Comparison of ENCODE assay signal across 8 cellular contexts in the genomic region with DNA sequence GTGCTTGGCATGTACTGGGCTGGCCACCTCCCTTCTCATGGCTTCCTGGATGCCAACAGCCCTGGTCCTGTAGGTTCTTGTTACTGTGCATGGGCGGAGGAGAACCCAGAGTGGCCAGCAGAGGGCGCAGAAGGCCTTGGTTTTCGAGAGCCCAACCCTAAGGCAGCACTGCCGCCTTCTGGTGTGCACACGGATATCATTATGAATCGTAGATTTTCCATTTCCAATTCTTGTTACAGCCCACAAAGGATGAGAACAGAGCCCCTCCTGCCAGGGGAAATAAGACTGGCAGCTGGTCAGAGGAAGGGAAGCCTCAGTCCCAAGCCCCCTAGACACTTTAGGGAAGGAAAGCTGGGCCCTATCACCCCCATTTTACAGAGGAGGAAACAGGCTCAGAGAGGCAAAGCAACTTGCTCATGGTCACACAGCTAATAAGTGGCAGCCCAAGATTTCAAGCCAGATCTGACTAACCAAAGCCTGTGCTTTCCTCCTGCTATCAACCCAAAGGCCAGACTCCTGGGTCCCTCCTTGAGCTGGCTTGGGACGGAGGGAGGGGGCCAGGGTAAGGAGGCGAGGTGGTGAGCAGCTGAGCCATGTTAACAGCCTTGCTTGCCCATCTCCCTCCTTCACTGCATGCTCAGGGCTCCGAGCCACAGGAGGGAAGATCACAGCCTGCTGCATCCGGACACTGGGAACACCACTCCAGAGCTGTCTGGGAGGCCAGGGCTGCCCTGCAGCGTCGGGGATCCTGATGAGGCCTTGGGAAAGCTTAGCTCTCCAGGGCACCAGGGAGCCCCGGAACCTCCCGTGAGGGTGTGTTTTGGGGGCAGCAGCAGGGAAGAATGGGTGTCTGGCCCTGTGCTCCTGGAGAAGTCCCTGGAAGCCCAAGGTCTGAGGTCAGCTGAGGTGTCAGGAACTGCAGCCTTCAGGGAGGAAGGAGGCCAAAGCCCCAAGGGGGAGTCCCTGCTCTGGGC.
A peak's percentile ranks its signal among the peaks of the same experiment; 100 is the strongest.
DNase-seq lines count a peak whose midpoint lies in the region; ATAC-seq and TF ChIP-seq lines count a peak whose summit lies in the region.
"Not testable (repeated sequence)": the region's sequence is repeated elsewhere in the genome, so short reads cannot be mapped to it uniquely, and the experiment has no call there.

No MANE protein-coding gene starts in this region.

- POLR2A ChIA-PET in HEK293T (lab: Yijun Ruan, JAX): not testable (repeated sequence)

- not testable (repeated sequence) for H3K27me3 Mint-ChIP-seq in activated naive CD4-positive, alpha-beta T cell treated with anti-CD3 and anti-CD28 coated beads for 36 hours (ENCODE audit: low read depth); naive B cell

- H3K36me3 Mint-ChIP-seq in activated naive CD4-positive, alpha-beta T cell treated with anti-CD3 and anti-CD28 coated beads for 36 hours (ENCODE audit: low read depth); naive B cell: not testable (repeated sequence)

- not testable (repeated sequence) for H3K4me3 ChIP-seq in fibroblast of the aortic adventitia (ENCODE audit: low read depth, low read length)

- peak; percentile 78 to 86 for ATAC-seq in naive B cell (ENCODE audit: low read depth in 2 of 2)

- H3K27ac ChIP-seq in C4-2B: not testable (repeated sequence)

- peak; percentile 54 for DNase-seq in HEK293T (ENCODE audit: extremely low spot score)
- DNase-seq in NCI-H345 (lab: John Stamatoyannopoulos, UW): peak; percentile 89
- peak; percentile 64 for DNase-seq in T-helper 22 cell (ENCODE audit: low read depth)
- peak; percentile 98 for DNase-seq in activated naive CD4-positive, alpha-beta T cell treated with anti-CD3 and anti-CD28 coated beads for 36 hours
- DNase-seq in fibroblast of the aortic adventitia (ENCODE audit: low read depth): peak; percentile 88
- peak; percentile 81 for DNase-seq in naive B cell
- peak; percentile 70 for DNase-seq in stimulated activated CD8-positive, alpha-beta memory T cell treated with anti-CD3 and anti-CD28 coated beads, Interleukin-12 subunit alpha, Interleukin-12 subunit beta, amount 100 ng/mL, for 4 hours (ENCODE audit: low read depth)

- not testable (repeated sequence) for H3K27ac Mint-ChIP-seq in activated naive CD4-positive, alpha-beta T cell treated with anti-CD3 and anti-CD28 coated beads for 36 hours
- H3K27ac Mint-ChIP-seq in naive B cell: peak overlapping the region in 1 of 6 donors; percentile 62

- not testable (repeated sequence) for H3K4me3 Mint-ChIP-seq in activated naive CD4-positive, alpha-beta T cell treated with anti-CD3 and anti-CD28 coated beads for 36 hours; naive B cell

- H3K4me1 Mint-ChIP-seq in activated naive CD4-positive, alpha-beta T cell treated with anti-CD3 and anti-CD28 coated beads for 36 hours (ENCODE audit: low read depth); naive B cell: not testable (repeated sequence)

- intact Hi-C loops in activated naive CD4-positive, alpha-beta T cell treated with anti-CD3 and anti-CD28 coated beads for 36 hours (cut with micrococcal nuclease): loop anchor here (1.0 to 5.0 kb wide), 7 partner anchors 17 to 175 kb away; a partner anchor contains a TSS

- peak; percentile 65 for TF ChIP-seq CTCF in C4-2B (conservative IDR thresholded peaks at IDR 0.05)
- TF ChIP-seq CTCF in fibroblast of the aortic adventitia (IDR thresholded peaks at IDR 0.05; ENCODE audit: insufficient read depth, low read length): peak; percentile 79

- CTCF ChIA-PET in HEK293T (lab: Yijun Ruan, JAX): interaction anchor here (0.8 to 2.0 kb wide), 2 partner anchors 16 to 171 kb away, joined by 6 to 14 read pairs; no protein-coding TSS in a partner anchor
- CTCF ChIA-PET in activated naive CD4-positive, alpha-beta T cell treated with anti-CD3 and anti-CD28 coated beads for 36 hours (lab: Charles Lee): interaction anchor here (0.7 to 1.8 kb wide), 9 partner anchors 15 to 200 kb away, joined by 3 to 6 read pairs (median 4); no protein-coding TSS in a partner anchor

- not testable (repeated sequence) for H3K9me3 Mint-ChIP-seq in activated naive CD4-positive, alpha-beta T cell treated with anti-CD3 and anti-CD28 coated beads for 36 hours; naive B cell
